In genomic region chr22:45208993-45209838, GRCh38 we compare ENCODE assay signal across 8 cellular contexts. TPM values are rescaled to one million over a fixed set of nuclear protein-coding genes. Genes with fewer than 3 reads are reported as not detected.
DNase-seq lines count a peak whose midpoint lies in the region; ATAC-seq and TF ChIP-seq lines count a peak whose summit lies in the region.

No MANE protein-coding gene starts in this region.

- peaks cover 61 to 73% of the 10 kb centered on the region in 2 donors for H3K36me3 Mint-ChIP-seq in CD14-positive monocyte

- H3K4me1 Mint-ChIP-seq in CD14-positive monocyte: peaks cover 29% of the 10 kb centered on the region

- H3K9me3 Mint-ChIP-seq in CD14-positive monocyte: peaks cover 0 to 2% (median 0%) of the 10 kb centered on the region in 7 donors

- peak; percentile 79 for TF ChIP-seq CTCF in CD14-positive monocyte (IDR thresholded peaks at IDR 0.05)
- TF ChIP-seq CTCF in omental fat pad (IDR thresholded peaks at IDR 0.05): no peak

- H3K27me3 Mint-ChIP-seq in CD14-positive monocyte (ENCODE audit: low read depth in 3 of 3): peaks cover 0 to 2% (median 1%) of the 10 kb centered on the region in 3 donors

- peak overlapping the region; percentile 54 to 90 (median 84) for H3K27ac Mint-ChIP-seq in CD14-positive monocyte

- ATAC-seq in omental fat pad (ENCODE audit: low FRiP score): no peak

- no peak for DNase-seq in CD14-positive monocyte (ENCODE audit: low spot score)
- DNase-seq in HUDEP-2 (lab: John Stamatoyannopoulos, UW; ENCODE audit: unreplicated experiment in 76 of 76): peak in 61 of 76 experiments; percentile 5 to 78 (median 50)
- DNase-seq in activated CD8-positive, alpha-beta memory T cell treated with anti-CD3 and anti-CD28 coated beads for 24 hours: peak; percentile 73
- peak; percentile 67 for DNase-seq in fibroblast of gingiva (ENCODE audit: low read depth)
- DNase-seq in pons (ENCODE audit: low spot score): peak; percentile 81
- no peak for DNase-seq in omental fat pad (ENCODE audit: low spot score)
- DNase-seq in SW480 (ENCODE audit: low spot score): no peak
- DNase-seq in NCI-H2081 (lab: John Stamatoyannopoulos, UW): no peak

- intact Hi-C loops in CD14-positive monocyte (cut with micrococcal nuclease): loop anchor here (5.0 kb wide), 2 partner anchors 33 to 37 kb away; partner anchors contain the start of gene KIAA0930 (in 1 of the 2)

- H3K4me3 Mint-ChIP-seq in CD14-positive monocyte: no peak overlapping the region

RNA-seq across cellular contexts. Expression of gene KIAA0930, which starts 31.5 kb away (rescaled TPM):
- 10 to 100 TPM; 14.0 to 15.6 TPM for polyA plus RNA-seq in CD14-positive monocyte
- total RNA-seq in omental fat pad: 10 to 100 TPM; 27.4 to 58.8 (median 50.2) TPM

RNA-seq across cellular contexts. Expression of gene NUP50, which starts 45.5 kb away (rescaled TPM):
- polyA plus RNA-seq in CD14-positive monocyte: 10 to 100 TPM; 23.4 to 28.4 TPM
- total RNA-seq in omental fat pad: 10 to 100 TPM; 33.9 to 66.5 (median 57.7) TPM

Comparison
In these comparisons a context has a peak if more than half of its experiments do, and no peak if none do; other contexts are left out.
1. DNase-seq: peak in HUDEP-2 (61 of 76), activated CD8-positive, alpha-beta memory T cell treated with anti-CD3 and anti-CD28 coated beads for 24 hours (single experiment), fibroblast of gingiva (single experiment) and pons (single experiment); none in CD14-positive monocyte (single experiment), omental fat pad (single experiment), SW480 (single experiment) and NCI-H2081 (0 of 2).